Comparison of ENCODE assay signal across 1 cellular context in genomic region chr10:72226418-72227027, GRCh38.
TF ChIP-seq lines count a peak whose summit lies in the region.

No MANE protein-coding gene starts in this region.

TF ChIP-seq in GM23338, 12 proteins besides CTCF, POLR2A, EP300 and RAD21 (continued from another document):
- TF ChIP-seq ZNF462 (CRISPR knock-in tag; IDR thresholded peaks at IDR 0.05) (no peak), POLR2AphosphoS5 (IDR thresholded peaks at IDR 0.05; ENCODE audit: low read depth) (no peak), STAT1 (IDR thresholded peaks at IDR 0.05; ENCODE audit: unreplicated experiment) (no peak), EZH2 (IDR thresholded peaks at IDR 0.05; ENCODE audit: low read depth, unreplicated experiment) (no peak), ETS1 (IDR thresholded peaks at IDR 0.05) (no peak)
